31 cellular contexts compared by ENCODE assay signal in genomic region chr14:79405511-79405910, GRCh38.
"Had no signal": no experiment of that assay in that cellular context is flagged by ENCODE, and none has a peak within 500 bp of the region (broad histone marks: within the 10 kb centered on the region; RNA-seq: fewer than 3 reads in every experiment).

No MANE protein-coding gene starts in this region.

- H3K27ac Mint-ChIP-seq: activated CD4-positive, alpha-beta memory T cell treated with anti-CD3 and anti-CD28 coated beads, Interleukin-2, amount 10 ng/mL, durations not matched to agents 7 days and 5 days; activated CD8-positive, alpha-beta memory T cell treated with anti-CD3 and anti-CD28 coated beads, Interleukin-2, amount 10 ng/mL, durations not matched to agents 7 days and 5 days; activated naive CD8-positive, alpha-beta T cell treated with anti-CD3 and anti-CD28 coated beads for 36 hours; activated T-helper 17 cell treated with anti-CD3 and anti-CD28 coated beads, Interleukin-2, amount 50 U/mL, for 72 hours had no signal

- H3K9me3 ChIP-seq: Peyer's patch had no signal

- H3K9me3 Mint-ChIP-seq: activated CD4-positive, alpha-beta memory T cell treated with anti-CD3 and anti-CD28 coated beads, Interleukin-2, amount 10 ng/mL, durations not matched to agents 7 days and 5 days; activated naive CD8-positive, alpha-beta T cell treated with anti-CD3 and anti-CD28 coated beads for 36 hours; central memory CD8-positive, alpha-beta T cell had no signal

- H3K27me3 Mint-ChIP-seq: activated CD4-positive, alpha-beta memory T cell treated with anti-CD3 and anti-CD28 coated beads, Interleukin-2, amount 10 ng/mL, durations not matched to agents 7 days and 5 days; activated CD8-positive, alpha-beta memory T cell treated with anti-CD3 and anti-CD28 coated beads, Interleukin-2, amount 10 ng/mL, durations not matched to agents 7 days and 5 days; activated naive CD8-positive, alpha-beta T cell treated with anti-CD3 and anti-CD28 coated beads for 36 hours; activated T-helper 17 cell treated with anti-CD3 and anti-CD28 coated beads, Interleukin-2, amount 50 U/mL, for 72 hours; central memory CD8-positive, alpha-beta T cell had no signal

- ATAC-seq: activated CD8-positive, alpha-beta memory T cell treated with anti-CD3 and anti-CD28 coated beads, Interleukin-2, amount 10 ng/mL, durations not matched to agents 7 days and 5 days; activated T-helper 17 cell treated with anti-CD3 and anti-CD28 coated beads, Interleukin-2, amount 50 U/mL, for 72 hours; K562; PC-3; Right ventricle myocardium inferior had no signal

- H3K4me3 ChIP-seq: cardiac muscle cell, K562, Peyer's patch had no signal

- H3K4me1 Mint-ChIP-seq: activated CD4-positive, alpha-beta memory T cell treated with anti-CD3 and anti-CD28 coated beads, Interleukin-2, amount 10 ng/mL, durations not matched to agents 7 days and 5 days; activated CD8-positive, alpha-beta memory T cell treated with anti-CD3 and anti-CD28 coated beads, Interleukin-2, amount 10 ng/mL, durations not matched to agents 7 days and 5 days; activated naive CD8-positive, alpha-beta T cell treated with anti-CD3 and anti-CD28 coated beads for 36 hours; activated T-helper 17 cell treated with anti-CD3 and anti-CD28 coated beads, Interleukin-2, amount 50 U/mL, for 72 hours; central memory CD8-positive, alpha-beta T cell had no signal

- DNase-seq: activated CD4-positive, alpha-beta memory T cell treated with anti-CD3 and anti-CD28 coated beads, Interleukin-2, amount 10 ng/mL, durations not matched to agents 7 days and 5 days; activated CD4-positive, alpha-beta T cell treated with anti-CD3 and anti-CD28 coated beads for 1 hour; activated CD4-positive, alpha-beta T cell treated with anti-CD3 and anti-CD28 coated beads for 48 hours; activated CD4-positive, CD25-positive, alpha-beta regulatory T cell; activated CD8-positive, alpha-beta memory T cell treated with anti-CD3 and anti-CD28 coated beads for 24 hours; activated CD8-positive, alpha-beta memory T cell treated with anti-CD3 and anti-CD28 coated beads, Interleukin-2, amount 10 ng/mL, durations not matched to agents 7 days and 5 days; activated CD8-positive, alpha-beta memory T cell treated with anti-CD3 and anti-CD28 coated beads, Interleukin-2, amount 50 U/mL, for 48 hours; activated effector memory CD4-positive, alpha-beta T cell treated with anti-CD3 and anti-CD28 coated beads, Interleukin-2, amount 50 U/mL, for 16 hours; activated naive CD4-positive, alpha-beta T cell; activated naive CD4-positive, alpha-beta T cell treated with anti-CD3 and anti-CD28 coated beads, Interleukin-2, amount 50 U/mL, for 16 hours; activated naive CD8-positive, alpha-beta T cell treated with anti-CD3 and anti-CD28 coated beads for 36 hours; activated T-cell treated with anti-CD3 and anti-CD28 coated beads, Interleukin-2, amount 50 U/mL, for 48 hours; amniotic stem cell; aorta; NCI-H1092 treated with DMSO at 0.1 percent for 48 hours; NCI-H146; NCI-H187; NCI-H2029 treated with DMSO at 0.1 percent for 48 hours; NCI-H2107; NK-92 treated with Interleukin-12 subunit alpha and Interleukin-12 subunit beta, amount 100 ng/mL, for 24 hours; PC-3; Peyer's patch; SIG-M5; T1000; WERI-Rb-1 had no signal

- H3K36me3 Mint-ChIP-seq: activated CD8-positive, alpha-beta memory T cell treated with anti-CD3 and anti-CD28 coated beads, Interleukin-2, amount 10 ng/mL, durations not matched to agents 7 days and 5 days; activated naive CD8-positive, alpha-beta T cell treated with anti-CD3 and anti-CD28 coated beads for 36 hours had no signal

- H3K27me3 ChIP-seq: cardiac muscle cell, Peyer's patch had no signal

- H3K36me3 ChIP-seq: cardiac muscle cell, Peyer's patch, WERI-Rb-1 had no signal

- H3K4me3 Mint-ChIP-seq: activated CD4-positive, alpha-beta memory T cell treated with anti-CD3 and anti-CD28 coated beads, Interleukin-2, amount 10 ng/mL, durations not matched to agents 7 days and 5 days; activated CD8-positive, alpha-beta memory T cell treated with anti-CD3 and anti-CD28 coated beads, Interleukin-2, amount 10 ng/mL, durations not matched to agents 7 days and 5 days; activated naive CD8-positive, alpha-beta T cell treated with anti-CD3 and anti-CD28 coated beads for 36 hours; activated T-helper 17 cell treated with anti-CD3 and anti-CD28 coated beads, Interleukin-2, amount 50 U/mL, for 72 hours; central memory CD8-positive, alpha-beta T cell had no signal

- H3K27ac ChIP-seq: cardiac muscle cell, Peyer's patch, RWPE1, WERI-Rb-1 had no signal

- H3K4me1 ChIP-seq: Peyer's patch had no signal
